In the genomic region with DNA sequence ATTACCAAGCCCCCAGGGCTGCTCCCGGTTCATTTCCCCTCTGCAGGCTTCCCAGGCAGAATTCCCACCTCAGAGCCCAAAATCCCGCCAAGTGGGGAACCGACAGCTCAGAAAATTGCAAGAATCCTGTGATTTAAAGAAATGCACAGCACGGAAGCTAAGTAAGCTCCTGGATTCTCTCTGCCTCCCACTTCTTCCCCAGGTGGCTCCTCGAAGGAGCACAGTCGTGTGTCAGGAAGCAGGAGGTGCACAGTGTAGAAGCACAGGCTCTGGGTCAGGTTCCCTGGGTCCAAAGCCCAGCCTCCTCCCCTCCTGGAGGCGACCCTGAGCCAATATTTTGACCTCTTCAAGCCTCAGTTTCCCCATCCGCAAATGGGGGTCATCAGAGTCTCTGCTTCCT, we compare ENCODE assay signal across 17 cellular contexts.
"Had no signal": no experiment of that assay in that cellular context is flagged by ENCODE, and none has a peak within 500 bp of the region (broad histone marks: within the 10 kb centered on the region; RNA-seq: fewer than 3 reads in every experiment).

No MANE protein-coding gene starts in this region.

- H3K27me3 ChIP-seq: pancreas, right atrium auricular region, uterus had no signal

- H3K4me1 ChIP-seq: left ventricle myocardium inferior, pancreas, prostate gland, right atrium auricular region, tibial nerve, uterus had no signal

- H3K27ac ChIP-seq: hepatocyte, left ventricle myocardium inferior, pancreas, prostate gland, right atrium auricular region, skin epidermis, tibial nerve, uterus had no signal

- H3K79me2 ChIP-seq: hepatocyte had no signal

- H3K9me3 ChIP-seq: left ventricle myocardium inferior, pancreas, prostate gland, right atrium auricular region, tibial nerve, uterus had no signal

- H2AFZ ChIP-seq: hepatocyte had no signal

- H3K4me2 ChIP-seq: hepatocyte had no signal

- DNase-seq: islet precursor cell; left ventricle myocardium inferior; naive B cell; natural killer cell; nucleus accumbens; pancreas; stimulated activated CD4-positive, alpha-beta T cell treated with anti-CD3 and anti-CD28 coated beads, Interleukin-4, amount 100 ng/mL, for 24 hours; stimulated activated naive CD4-positive, alpha-beta T cell; stimulated activated naive CD8-positive, alpha-beta T cell treated with anti-CD3 and anti-CD28 coated beads, Interleukin-15, amount 100 ng/mL, for 72 hours; substantia nigra; uterus had no signal

- H3K36me3 ChIP-seq: left ventricle myocardium inferior, pancreas, prostate gland, right atrium auricular region, tibial nerve, uterus had no signal

- H3K4me3 ChIP-seq: hepatocyte, left ventricle myocardium inferior, lung, pancreas, prostate gland, right atrium auricular region, skin epidermis, tibial nerve, uterus had no signal
